In genomic region chr5:43609752-43610151, GRCh38 we compare ENCODE assay signal across 9 cellular contexts. TPM values are rescaled to one million over a fixed set of nuclear protein-coding genes. Genes with fewer than 3 reads are reported as not detected.
DNase-seq lines count a peak whose midpoint lies in the region; ATAC-seq, FAIRE-seq and TF ChIP-seq lines count a peak whose summit lies in the region.
"Had no signal": no experiment of that assay in that cellular context is flagged by ENCODE, and none has a peak within 500 bp of the region (broad histone marks: within the 10 kb centered on the region; RNA-seq: fewer than 3 reads in every experiment).

No MANE protein-coding gene starts in this region.

- peaks cover 2% of the 10 kb centered on the region for H3K36me3 Mint-ChIP-seq in astrocyte (ENCODE audit: low read depth, unreplicated experiment)
- no peaks in the 10 kb centered on the region for H3K36me3 Mint-ChIP-seq in endothelial cell (ENCODE audit: low read depth, unreplicated experiment)

- no peaks in the 10 kb centered on the region for H3K9me3 ChIP-seq in astrocyte (ENCODE audit: insufficient read depth, low read depth, low read length)
- H3K9me3 ChIP-seq in ovary, result no peaks in the 10 kb centered on the region

- TF ChIP-seq POLR2A in ovary (IDR thresholded peaks at IDR 0.05), result no peak

- DNase-seq in AG09309 (ENCODE audit: low read depth) (no peak), astrocyte (ENCODE audit: low read depth) (no peak), ovary (no peak), NCI-H69 (lab: John Stamatoyannopoulos, UW) (no peak), cerebellum (ENCODE audit: low spot score) (no peak), endothelial cell (ENCODE audit: low spot score) (no peak)

- 83 to 94% (median 92%) methylated on average over 1 of the region's 1 CpG for WGBS in ovary, 3 donors

- FAIRE-seq in astrocyte (lab: Jason Lieb, UNC), result no peak
- FAIRE-seq: H1 had no signal

- peak; percentile 81 for ATAC-seq in GM18867 (IDR thresholded peaks at IDR 0.05; ENCODE audit: unreplicated experiment)
- ATAC-seq in HG03108 (IDR thresholded peaks at IDR 0.05; ENCODE audit: unreplicated experiment), result peak; percentile 50

- H3K4me3 Mint-ChIP-seq in astrocyte (ENCODE audit: unreplicated experiment) (no peak overlapping the region), endothelial cell (ENCODE audit: unreplicated experiment) (no peak overlapping the region)

- peak; percentile 35 for TF ChIP-seq CTCF in AG09309 (IDR thresholded peaks at IDR 0.05; ENCODE audit: control insufficient read depth, insufficient read depth, low read depth, low read length, missing control alignments)
- peak; percentile 6 for TF ChIP-seq CTCF in astrocyte (IDR thresholded peaks at IDR 0.05; ENCODE audit: insufficient read depth, low read depth, low read length)
- TF ChIP-seq CTCF in ovary (IDR thresholded peaks at IDR 0.05), result no peak
- TF ChIP-seq CTCF in endothelial cell (IDR thresholded peaks at IDR 0.05; ENCODE audit: unreplicated experiment), result no peak

- no peak for TF ChIP-seq EP300 in ovary (IDR thresholded peaks at IDR 0.05)

- H3K36me3 ChIP-seq in astrocyte (ENCODE audit: insufficient read depth, low read length) (peaks cover 4% of the 10 kb centered on the region), ovary (no peaks in the 10 kb centered on the region)

- H3K4me3 ChIP-seq in AG09309 (ENCODE audit: control insufficient read depth, low read depth, low read length) (no peak overlapping the region), astrocyte (ENCODE audit: insufficient read depth, low read depth, low read length) (no peak overlapping the region), ovary (no peak overlapping the region)

- H3K4me1 Mint-ChIP-seq in astrocyte (ENCODE audit: low read depth, unreplicated experiment) (no peaks in the 10 kb centered on the region), endothelial cell (ENCODE audit: unreplicated experiment) (no peaks in the 10 kb centered on the region)

- no peak overlapping the region for H3K27ac Mint-ChIP-seq in astrocyte (ENCODE audit: unreplicated experiment)
- no peak overlapping the region for H3K27ac Mint-ChIP-seq in endothelial cell (ENCODE audit: unreplicated experiment)

- H2AFZ ChIP-seq in astrocyte (ENCODE audit: low read depth, low read length), result no peak overlapping the region

- peaks cover 8% of the 10 kb centered on the region for H3K79me2 ChIP-seq in astrocyte (ENCODE audit: insufficient read depth, low read length)

- H3K27me3 ChIP-seq in astrocyte (ENCODE audit: insufficient read depth, low read length), result no peaks in the 10 kb centered on the region
- H3K27me3 ChIP-seq in ovary, result no peaks in the 10 kb centered on the region

- H3K9me3 Mint-ChIP-seq in astrocyte (ENCODE audit: unreplicated experiment), result no peaks in the 10 kb centered on the region
- H3K9me3 Mint-ChIP-seq in endothelial cell (ENCODE audit: unreplicated experiment), result no peaks in the 10 kb centered on the region

- H3K4me1 ChIP-seq in astrocyte (ENCODE audit: insufficient read depth, low read length), result no peaks in the 10 kb centered on the region
- no peaks in the 10 kb centered on the region for H3K4me1 ChIP-seq in ovary (ENCODE audit: insufficient read depth)

- intact Hi-C loops in ovary (cut with DNase I), result no loop called here

- H3K27ac ChIP-seq in astrocyte (ENCODE audit: low read depth, low read length), result no peak overlapping the region
- H3K27ac ChIP-seq in ovary, result no peak overlapping the region

- H4K20me1 ChIP-seq in astrocyte (ENCODE audit: insufficient read depth, low read length), result no peaks in the 10 kb centered on the region

- H3K27me3 Mint-ChIP-seq in astrocyte (ENCODE audit: low read depth, unreplicated experiment) (no peaks in the 10 kb centered on the region), endothelial cell (ENCODE audit: unreplicated experiment) (peaks cover 2% of the 10 kb centered on the region)

- H3K9ac ChIP-seq in astrocyte (ENCODE audit: low read length), result no peak overlapping the region

- no peak overlapping the region for H3K4me2 ChIP-seq in astrocyte (ENCODE audit: low read length)

RNA-seq across cellular contexts. Expression of gene NNT, which starts 6.8 kb away (rescaled TPM):
- 38.9 and 44.3 TPM in 2 replicates for total RNA-seq in astrocyte
- 10 to 100 TPM; 17.2 to 44.7 (median 38.5) TPM for total RNA-seq in ovary
- polyA plus RNA-seq in ovary, result 10 to 100 TPM; 12.2 to 51.9 TPM
- total RNA-seq in cerebellum, result 122 TPM
- total RNA-seq in endothelial cell (ENCODE audit: unreplicated experiment), result 21.7 TPM

RNA-seq across cellular contexts. Expression of gene PAIP1, which starts 52.9 kb away (rescaled TPM):
- total RNA-seq in astrocyte (95.7 and 101 TPM in 2 replicates), ovary (10 to 100 TPM; 45.3 to 75.8 (median 61.6) TPM), cerebellum (87.2 TPM), endothelial cell (ENCODE audit: unreplicated experiment) (92.4 TPM)
- 10 to 100 TPM; 49.7 to 65.9 TPM for polyA plus RNA-seq in ovary

Comparison
In these comparisons a context has a peak if more than half of its experiments do, and no peak if none do; other contexts are left out.
1. CTCF ChIP-seq: peak in AG09309 (single experiment) and astrocyte (single experiment); none in ovary (0 of 3) and endothelial cell (single experiment).